ENCODE assay signal across 16 cellular contexts in genomic region chr18:28736951-28737350, GRCh38.
"Had no signal": no experiment of that assay in that cellular context is flagged by ENCODE, and none has a peak within 500 bp of the region (broad histone marks: within the 10 kb centered on the region; RNA-seq: fewer than 3 reads in every experiment).

No MANE protein-coding gene starts in this region.

- H3K36me3 ChIP-seq: adrenal gland, prostate gland had no signal

- H3K9me3 ChIP-seq: adrenal gland, prostate gland had no signal

- H3K4me3 ChIP-seq: adrenal gland, dorsolateral prefrontal cortex, prostate gland had no signal

- ATAC-seq: activated CD8-positive, alpha-beta T cell treated with anti-CD3 and anti-CD28 coated beads for 36 hours; left ventricle myocardium superior; natural killer cell treated with Interleukin-12 subunit alpha and Interleukin-12 subunit beta and Interleukin-15 and Interleukin-18, amount 100 ng/mL, for 72 hours; right cardiac atrium; stimulated activated naive CD8-positive, alpha-beta T cell treated with anti-CD3 and anti-CD28 coated beads, Interleukin-15, Interleukin-2, amounts not matched to agents 100 U/mL and 50 U/mL, for 24 hours; T-helper 17 cell; WTC11 had no signal

- DNase-seq: activated CD4-positive, alpha-beta T cell treated with anti-CD3 and anti-CD28 coated beads for 48 hours; activated CD8-positive, alpha-beta T cell treated with anti-CD3 and anti-CD28 coated beads for 36 hours; activated effector memory CD4-positive, alpha-beta T cell treated with anti-CD3 and anti-CD28 coated beads, Interleukin-2, amount 50 U/mL, for 16 hours; activated T-cell treated with anti-CD3 and anti-CD28 coated beads, Interleukin-2, amount 50 U/mL, for 48 hours; adrenal gland; dorsolateral prefrontal cortex; left ventricle myocardium superior; occipital lobe; right cardiac atrium; small intestine; stimulated activated naive CD8-positive, alpha-beta T cell treated with anti-CD3 and anti-CD28 coated beads, Interleukin-15, Interleukin-2, amounts not matched to agents 100 U/mL and 50 U/mL, for 24 hours; T-helper 17 cell; trophoblast cell had no signal

- H3K27ac ChIP-seq: adrenal gland, dorsolateral prefrontal cortex, prostate gland had no signal

- H3K4me1 ChIP-seq: adrenal gland, prostate gland had no signal

- H3K27me3 ChIP-seq: adrenal gland, dorsolateral prefrontal cortex had no signal
